In the genomic region with DNA sequence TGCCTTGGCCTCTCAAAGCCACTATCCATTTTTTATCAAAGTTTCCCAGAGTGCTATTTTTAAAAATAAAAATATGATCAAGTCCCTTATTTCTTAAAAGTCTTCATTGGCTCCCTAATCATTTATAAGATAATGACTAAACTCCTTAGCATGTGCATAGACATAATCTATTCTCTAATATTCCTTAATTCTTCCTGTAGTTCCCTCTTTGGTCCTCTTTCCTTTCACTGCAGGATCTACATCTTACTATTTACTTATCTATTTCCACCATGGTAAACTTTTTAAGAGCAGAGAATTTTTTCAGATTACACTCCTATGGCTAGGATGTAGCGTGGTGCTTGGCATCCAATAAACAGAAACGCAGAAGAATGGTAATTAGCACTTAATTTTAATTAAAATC, we compare ENCODE assay signal across 40 cellular contexts. TPM values are rescaled to one million over a fixed set of nuclear protein-coding genes. Genes with fewer than 3 reads are reported as not detected.
"Had no signal": no experiment of that assay in that cellular context is flagged by ENCODE, and none has a peak within 500 bp of the region (broad histone marks: within the 10 kb centered on the region; RNA-seq: fewer than 3 reads in every experiment).

No MANE protein-coding gene starts in this region.

- H3K36me3 ChIP-seq: MG63 had no signal

- DNase-seq: Karpas-422, Kasumi-1, MG63, MM.1S, MV-4-11, NCI-H1048, NCI-H1092, NCI-H1092 treated with DMSO at 0.1 percent for 48 hours, NCI-H1105, NCI-H1105 treated with DMSO at 0.1 percent for 48 hours, NCI-H1417, NCI-H1417 treated with DMSO at 0.1 percent for 48 hours, NCI-H1436, NCI-H1436 treated with DMSO at 0.1 percent for 48 hours, NCI-H146, NCI-H1694, NCI-H1694 treated with DMSO at 0.1 percent for 48 hours, NCI-H187, NCI-H187 treated with DMSO at 0.1 percent for 48 hours, NCI-H1930, NCI-H2029, NCI-H2029 treated with DMSO at 0.1 percent for 48 hours, NCI-H2081, NCI-H2081 treated with DMSO at 0.1 percent for 48 hours, NCI-H2107, NCI-H2171, NCI-H2171 treated with DMSO at 0.1 percent for 48 hours, NCI-H2227 treated with DMSO at 0.1 percent for 48 hours, NCI-H226, NCI-H345, NCI-H446, NCI-H446 treated with DMSO at 0.1 percent for 48 hours, NCI-H510A, NCI-H510A treated with DMSO at 0.1 percent for 48 hours, NCI-H524, NCI-H524 treated with DMSO at 0.1 percent for 48 hours had no signal

- H3K4me3 ChIP-seq: MG63 had no signal

- H3K27me3 ChIP-seq: MG63 had no signal

RNA-seq across cellular contexts. Expression of gene C2orf80, which starts 46.0 kb away (rescaled TPM):
- total RNA-seq: LHCN-M2, M059J, MCF 10A, NCI-H460 had no signal
